Comparison of ENCODE assay signal across 13 cellular contexts in genomic region chrX:80765226-80765625, GRCh38. TPM values are rescaled to one million over a fixed set of nuclear protein-coding genes. Genes with fewer than 3 reads are reported as not detected.
A peak's percentile ranks its signal among the peaks of the same experiment; 100 is the strongest.
DNase-seq lines count a peak whose midpoint lies in the region; ATAC-seq and TF ChIP-seq lines count a peak whose summit lies in the region.
"Had no signal": no experiment of that assay in that cellular context is flagged by ENCODE, and none has a peak within 500 bp of the region (broad histone marks: within the 10 kb centered on the region; RNA-seq: fewer than 3 reads in every experiment).

No MANE protein-coding gene starts in this region.

- no peaks in the 10 kb centered on the region for H3K4me1 ChIP-seq in lower lobe of right lung
- H3K4me1 ChIP-seq: spleen had no signal

- POLR2A ChIA-PET in activated CD4-positive, alpha-beta memory T cell treated with anti-CD3 and anti-CD28 coated beads for 36 hours (lab: Charles Lee): no interaction called here

- H3K4me1 Mint-ChIP-seq in CD14-positive monocyte: peaks cover 10% of the 10 kb centered on the region
- peaks cover 32% of the 10 kb centered on the region for H3K4me1 Mint-ChIP-seq in activated CD4-positive, alpha-beta memory T cell treated with anti-CD3 and anti-CD28 coated beads for 36 hours (ENCODE audit: low read depth)

- H3K4me3 ChIP-seq in brain microvascular endothelial cell (ENCODE audit: low read depth, low read length) (no peak overlapping the region), lower lobe of right lung (no peak overlapping the region), dorsolateral prefrontal cortex (no peak overlapping the region)
- H3K4me3 ChIP-seq: spleen had no signal

- H3K4me3 Mint-ChIP-seq in CD14-positive monocyte: no peak overlapping the region
- H3K4me3 Mint-ChIP-seq in activated CD4-positive, alpha-beta memory T cell treated with anti-CD3 and anti-CD28 coated beads for 36 hours: no peak overlapping the region
- H3K4me3 Mint-ChIP-seq: activated CD4-positive, alpha-beta T cell treated with anti-CD3 and anti-CD28 coated beads for 36 hours; dendritic cell treated with granulocyte-macrophage colony-stimulating factor and Interleukin-4, amounts not matched to agents 40 ng/mL and 50 ng/mL, for 4 days had no signal

- DNase-seq in AG20443 (ENCODE audit: low spot score): peak; percentile 15
- DNase-seq in NCI-H146 (lab: John Stamatoyannopoulos, UW): peak; percentile 6
- DNase-seq in brain microvascular endothelial cell: peak; percentile 54
- no peak for DNase-seq in lower lobe of right lung
- DNase-seq in dorsolateral prefrontal cortex: no peak
- no peak for DNase-seq in CD14-positive monocyte (ENCODE audit: low spot score)
- DNase-seq in medulla oblongata (ENCODE audit: extremely low spot score): no peak
- DNase-seq in activated CD4-positive, alpha-beta memory T cell treated with anti-CD3 and anti-CD28 coated beads for 36 hours: no peak
- DNase-seq: activated CD4-positive, alpha-beta T cell treated with anti-CD3 and anti-CD28 coated beads for 36 hours; NCI-H2029 treated with DMSO at 0.1 percent for 48 hours; SHP77; spleen had no signal

- no peaks in the 10 kb centered on the region for H3K27me3 ChIP-seq in brain microvascular endothelial cell (replicated peaks)
- H3K27me3 ChIP-seq in lower lobe of right lung (ENCODE audit: low read depth): no peaks in the 10 kb centered on the region
- peaks cover 0 to 31% (median 3%) of the 10 kb centered on the region in 45 donors for H3K27me3 ChIP-seq in dorsolateral prefrontal cortex
- H3K27me3 ChIP-seq: spleen had no signal

- no peaks in the 10 kb centered on the region for H3K9me3 ChIP-seq in lower lobe of right lung
- H3K9me3 ChIP-seq: spleen had no signal

- H3K9me3 Mint-ChIP-seq in CD14-positive monocyte: peaks cover 0 to 3% (median 0%) of the 10 kb centered on the region in 7 donors
- H3K9me3 Mint-ChIP-seq in activated CD4-positive, alpha-beta memory T cell treated with anti-CD3 and anti-CD28 coated beads for 36 hours: no peaks in the 10 kb centered on the region
- H3K9me3 Mint-ChIP-seq: dendritic cell treated with granulocyte-macrophage colony-stimulating factor and Interleukin-4, amounts not matched to agents 40 ng/mL and 50 ng/mL, for 4 days had no signal

- in situ Hi-C loops in brain microvascular endothelial cell (cut with HindIII; ENCODE audit: low pct_ligation_motif_present, low sequenced_read_pairs): no loop called here

- TF ChIP-seq CTCF in brain microvascular endothelial cell (IDR thresholded peaks at IDR 0.05; ENCODE audit: low read depth, low read length, missing control alignments) (no peak), lower lobe of right lung (IDR thresholded peaks at IDR 0.05) (no peak), dorsolateral prefrontal cortex (IDR thresholded peaks at IDR 0.05 in 54 of 56, conservative IDR thresholded peaks at IDR 0.05 in 2 of 56; ENCODE audit: low read depth in 1 of 56, partially characterized antibody in 56 of 56) (no peak), CD14-positive monocyte (IDR thresholded peaks at IDR 0.05) (no peak)

- peaks cover 9 to 12% of the 10 kb centered on the region in 2 donors for H3K36me3 Mint-ChIP-seq in CD14-positive monocyte
- peaks cover 12% of the 10 kb centered on the region for H3K36me3 Mint-ChIP-seq in activated CD4-positive, alpha-beta memory T cell treated with anti-CD3 and anti-CD28 coated beads for 36 hours

- H3K36me3 ChIP-seq in brain microvascular endothelial cell (replicated peaks) (no peaks in the 10 kb centered on the region), lower lobe of right lung (no peaks in the 10 kb centered on the region)
- H3K36me3 ChIP-seq: spleen had no signal

- peak; percentile 32 to 78 for ATAC-seq in lower lobe of right lung
- ATAC-seq: activated CD4-positive, alpha-beta T cell treated with anti-CD3 and anti-CD28 coated beads for 36 hours had no signal

- peaks cover 0 to 2% (median 0%) of the 10 kb centered on the region in 3 donors for H3K27me3 Mint-ChIP-seq in CD14-positive monocyte (ENCODE audit: low read depth in 3 of 3)
- H3K27me3 Mint-ChIP-seq in activated CD4-positive, alpha-beta memory T cell treated with anti-CD3 and anti-CD28 coated beads for 36 hours: no peaks in the 10 kb centered on the region
- H3K27me3 Mint-ChIP-seq: activated CD4-positive, alpha-beta T cell treated with anti-CD3 and anti-CD28 coated beads for 36 hours; dendritic cell treated with granulocyte-macrophage colony-stimulating factor and Interleukin-4, amounts not matched to agents 40 ng/mL and 50 ng/mL, for 4 days had no signal

- no peak overlapping the region for H3K27ac Mint-ChIP-seq in CD14-positive monocyte
- H3K27ac Mint-ChIP-seq in activated CD4-positive, alpha-beta memory T cell treated with anti-CD3 and anti-CD28 coated beads for 36 hours: no peak overlapping the region
- H3K27ac Mint-ChIP-seq: activated CD4-positive, alpha-beta T cell treated with anti-CD3 and anti-CD28 coated beads for 36 hours; dendritic cell treated with granulocyte-macrophage colony-stimulating factor and Interleukin-4, amounts not matched to agents 40 ng/mL and 50 ng/mL, for 4 days had no signal

- CTCF ChIA-PET in activated CD4-positive, alpha-beta memory T cell treated with anti-CD3 and anti-CD28 coated beads for 36 hours (lab: Charles Lee): no interaction called here

- peak overlapping the region; percentile 22 for H3K27ac ChIP-seq in brain microvascular endothelial cell
- no peak overlapping the region for H3K27ac ChIP-seq in lower lobe of right lung
- H3K27ac ChIP-seq in dorsolateral prefrontal cortex: no peak overlapping the region
- H3K27ac ChIP-seq: spleen had no signal

- intact Hi-C loops in lower lobe of right lung (cut with DNase I): no loop called here
- intact Hi-C loops in dorsolateral prefrontal cortex (cut with DNase I): no loop called here
- intact Hi-C loops in CD14-positive monocyte (cut with micrococcal nuclease): no loop called here
- intact Hi-C loops in activated CD4-positive, alpha-beta memory T cell treated with anti-CD3 and anti-CD28 coated beads for 36 hours (cut with micrococcal nuclease): no loop called here

RNA-seq across cellular contexts. Expression of gene BRWD3, which starts 44.5 kb away (rescaled TPM):
- total RNA-seq in lower lobe of right lung (23.8 TPM), dorsolateral prefrontal cortex (10 to 100 TPM; 16.2 to 31.6 (median 23.2) TPM)
- polyA plus RNA-seq in CD14-positive monocyte: 1 to 10 TPM; 2.9 to 3.0 TPM
- total RNA-seq in activated CD4-positive, alpha-beta memory T cell treated with anti-CD3 and anti-CD28 coated beads for 36 hours: 10 to 100 TPM; 18.0 to 18.5 TPM

Comparison
In these comparisons a context has a peak if more than half of its experiments do, and no peak if none do; other contexts are left out.
1. DNase-seq: peak in AG20443 (single experiment), NCI-H146 (single experiment) and brain microvascular endothelial cell (single experiment); none in lower lobe of right lung (single experiment), dorsolateral prefrontal cortex (0 of 10), CD14-positive monocyte (single experiment), medulla oblongata (single experiment) and activated CD4-positive, alpha-beta memory T cell treated with anti-CD3 and anti-CD28 coated beads for 36 hours (single experiment).